5 cellular contexts compared by ENCODE assay signal in the genomic region with DNA sequence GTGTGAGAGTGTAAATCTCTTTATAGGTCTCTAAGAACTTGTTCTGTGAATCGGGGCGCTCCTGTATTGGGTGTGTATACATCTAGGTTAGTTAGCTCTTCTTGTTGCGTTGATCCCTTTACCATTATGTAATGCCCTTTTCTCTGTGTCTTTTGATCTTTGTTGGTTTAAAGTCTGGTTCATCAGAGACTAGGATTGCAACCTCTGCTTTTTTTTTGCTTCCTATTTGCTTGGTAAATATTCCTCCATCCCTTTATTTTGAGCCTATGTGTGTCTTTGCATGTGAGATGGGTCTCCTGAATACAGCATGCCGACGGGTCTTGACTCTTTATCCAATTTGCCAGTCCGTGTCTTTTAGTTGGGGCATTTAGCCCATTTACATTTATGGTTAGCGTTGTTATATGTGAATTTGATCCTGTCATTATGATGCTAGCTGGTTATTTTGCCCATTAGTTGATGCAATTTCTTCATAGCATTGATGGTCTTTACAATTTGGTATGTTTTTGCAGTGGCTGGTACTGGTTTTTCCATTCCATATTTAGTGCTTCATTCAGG.
A peak's percentile ranks its signal among the peaks of the same experiment; 100 is the strongest.
DNase-seq lines count a peak whose midpoint lies in the region; ATAC-seq, FAIRE-seq and TF ChIP-seq lines count a peak whose summit lies in the region.
"Not testable (repeated sequence)": the region's sequence is repeated elsewhere in the genome, so short reads cannot be mapped to it uniquely, and the experiment has no call there.

No MANE protein-coding gene starts in this region.

- peak overlapping the region; percentile 30 for H3K27ac Mint-ChIP-seq in Caco-2 (ENCODE audit: unreplicated experiment)
- H3K27ac Mint-ChIP-seq in activated T-helper 17 cell treated with anti-CD3 and anti-CD28 coated beads, Interleukin-2, amount 50 U/mL, for 72 hours: peak overlapping the region; percentile 78
- peak overlapping the region; percentile 86 for H3K27ac Mint-ChIP-seq in stimulated activated effector memory CD8-positive, alpha-beta T cell treated with anti-CD3 and anti-CD28 coated beads, Interleukin-12 subunit alpha, Interleukin-12 subunit beta, amount 100 ng/mL, for 72 hours

- not testable (repeated sequence) for H3K36me3 ChIP-seq in Caco-2 (ENCODE audit: control insufficient read depth, insufficient read depth, low read length); HepG2 (replicated peaks in 1 of 2; ENCODE audit: control insufficient read depth in 1 of 2, insufficient read depth in 2 of 2, low read length in 2 of 2)

- not testable (repeated sequence) for H3K4me1 ChIP-seq in Caco-2
- peaks cover 18% of the 10 kb centered on the region for H3K4me1 ChIP-seq in HepG2 (ENCODE audit: insufficient read depth, low read length)

- H3K4me3 ChIP-seq in Caco-2 (ENCODE audit: low read depth, low read length); HepG2 (replicated peaks in 1 of 3; ENCODE audit: insufficient read depth in 1 of 3, low read depth in 2 of 3, low read length in 3 of 3): not testable (repeated sequence)

- DNase-seq in Caco-2: peak in 1 of 2 experiments; percentile 17
- peak; percentile 47 for DNase-seq in DMS53 treated with DMSO at 0.1 percent for 48 hours (lab: John Stamatoyannopoulos, UW; ENCODE audit: unreplicated experiment)
- DNase-seq in HepG2 (ENCODE audit: low spot score): peak; percentile 88
- DNase-seq in stimulated activated effector memory CD8-positive, alpha-beta T cell treated with anti-CD3 and anti-CD28 coated beads, Interleukin-12 subunit alpha, Interleukin-12 subunit beta, amount 100 ng/mL, for 72 hours (ENCODE audit: low spot score in 2 of 2): not testable (repeated sequence)

- ATAC-seq in activated T-helper 17 cell treated with anti-CD3 and anti-CD28 coated beads, Interleukin-2, amount 50 U/mL, for 72 hours (replicated peaks); HepG2; stimulated activated effector memory CD8-positive, alpha-beta T cell treated with anti-CD3 and anti-CD28 coated beads, Interleukin-12 subunit alpha, Interleukin-12 subunit beta, amount 100 ng/mL, for 72 hours: not testable (repeated sequence)

- H3K79me2 ChIP-seq in HepG2 (ENCODE audit: insufficient read depth, low read length): not testable (repeated sequence)

- in situ Hi-C loops in HepG2 (cut with HindIII; ENCODE audit: extremely low pct_ligation_motif_present, low pct_unique_long_range_greater_than_20kb): not testable (repeated sequence)

- H3K9ac ChIP-seq in HepG2 (ENCODE audit: insufficient read depth, low read depth, low read length): not testable (repeated sequence)

- H3K27me3 Mint-ChIP-seq in Caco-2 (ENCODE audit: insufficient read depth, unreplicated experiment); activated T-helper 17 cell treated with anti-CD3 and anti-CD28 coated beads, Interleukin-2, amount 50 U/mL, for 72 hours: not testable (repeated sequence)

- peaks cover 10% of the 10 kb centered on the region for H3K4me1 Mint-ChIP-seq in Caco-2 (ENCODE audit: low read depth, unreplicated experiment)
- peaks cover 13% of the 10 kb centered on the region for H3K4me1 Mint-ChIP-seq in activated T-helper 17 cell treated with anti-CD3 and anti-CD28 coated beads, Interleukin-2, amount 50 U/mL, for 72 hours
- H3K4me1 Mint-ChIP-seq in stimulated activated effector memory CD8-positive, alpha-beta T cell treated with anti-CD3 and anti-CD28 coated beads, Interleukin-12 subunit alpha, Interleukin-12 subunit beta, amount 100 ng/mL, for 72 hours: peaks cover 16% of the 10 kb centered on the region

- H3K4me3 Mint-ChIP-seq in Caco-2 (ENCODE audit: unreplicated experiment); stimulated activated effector memory CD8-positive, alpha-beta T cell treated with anti-CD3 and anti-CD28 coated beads, Interleukin-12 subunit alpha, Interleukin-12 subunit beta, amount 100 ng/mL, for 72 hours: not testable (repeated sequence)
- peak overlapping the region; percentile 19 for H3K4me3 Mint-ChIP-seq in activated T-helper 17 cell treated with anti-CD3 and anti-CD28 coated beads, Interleukin-2, amount 50 U/mL, for 72 hours

- H4K20me1 ChIP-seq in HepG2 (ENCODE audit: insufficient read depth, low read length): not testable (repeated sequence)

- not testable (repeated sequence) for H3K9me3 ChIP-seq in Caco-2; HepG2 (ENCODE audit: low read length)

- intact Hi-C loops in Caco-2 (cut with micrococcal nuclease; ENCODE audit: unreplicated experiment); HepG2 (cut with micrococcal nuclease; ENCODE audit: unreplicated experiment): not testable (repeated sequence)

- H3K4me2 ChIP-seq in HepG2 (ENCODE audit: low read depth, low read length): 0 out of 2 replicates have a peak overlapping the region, but pooled peaks have one; percentile 5

- FAIRE-seq in HepG2 (lab: Jason Lieb, UNC): peak; percentile 48

- not testable (repeated sequence) for TF ChIP-seq CTCF in Caco-2 (IDR thresholded peaks at IDR 0.05; ENCODE audit: insufficient read depth in 1 of 2, low read depth in 1 of 2, low read length in 1 of 2, severe bottlenecking in 1 of 2, unreplicated experiment in 1 of 2); HepG2 (CRISPR knock-in tag; IDR thresholded peaks at IDR 0.05)

- CTCF ChIA-PET in Caco-2 (lab: Charles Lee); HepG2 (lab: Yijun Ruan, JAX; ENCODE audit: low intra/inter-chr PET ratio, low total read pairs): not testable (repeated sequence)

- BruUV-seq in Caco-2 (replicated peaks; lab: Mats Ljungman, UMichigan); HepG2 (replicated peaks; lab: Mats Ljungman, UMichigan): not testable (repeated sequence)

- not testable (repeated sequence) for H2AFZ ChIP-seq in HepG2 (ENCODE audit: low read length)

- H3K9me3 Mint-ChIP-seq in Caco-2 (ENCODE audit: unreplicated experiment): peaks cover 19% of the 10 kb centered on the region
- H3K9me3 Mint-ChIP-seq in activated T-helper 17 cell treated with anti-CD3 and anti-CD28 coated beads, Interleukin-2, amount 50 U/mL, for 72 hours: not testable (repeated sequence)
- H3K9me3 Mint-ChIP-seq in stimulated activated effector memory CD8-positive, alpha-beta T cell treated with anti-CD3 and anti-CD28 coated beads, Interleukin-12 subunit alpha, Interleukin-12 subunit beta, amount 100 ng/mL, for 72 hours: peaks cover 12% of the 10 kb centered on the region

- H3K36me3 Mint-ChIP-seq in Caco-2 (ENCODE audit: insufficient read depth, unreplicated experiment): not testable (repeated sequence)
- peaks cover 80% of the 10 kb centered on the region for H3K36me3 Mint-ChIP-seq in activated T-helper 17 cell treated with anti-CD3 and anti-CD28 coated beads, Interleukin-2, amount 50 U/mL, for 72 hours (ENCODE audit: low read depth)
- H3K36me3 Mint-ChIP-seq in stimulated activated effector memory CD8-positive, alpha-beta T cell treated with anti-CD3 and anti-CD28 coated beads, Interleukin-12 subunit alpha, Interleukin-12 subunit beta, amount 100 ng/mL, for 72 hours: peaks cover 44% of the 10 kb centered on the region

- H3K27me3 ChIP-seq in Caco-2 (replicated peaks; ENCODE audit: control insufficient read depth, insufficient read depth, low read length); HepG2 (ENCODE audit: control insufficient read depth in 1 of 2, insufficient read depth in 2 of 2, low read length in 2 of 2): not testable (repeated sequence)

- POLR2A ChIA-PET in Caco-2 (lab: Charles Lee): not testable (repeated sequence)
- POLR2A ChIA-PET in HepG2 (lab: Yijun Ruan, JAX): interaction anchor here (1.1 kb wide), 1 partner anchor 305 kb away, joined by 3 read pairs; no protein-coding TSS in a partner anchor

- TF ChIP-seq POLR2A in HepG2 (IDR thresholded peaks at IDR 0.05; ENCODE audit: insufficient read depth in 1 of 2, low read depth in 2 of 2, low read length in 2 of 2): not testable (repeated sequence)

- TF ChIP-seq EP300 in HepG2 (IDR thresholded peaks at IDR 0.05; ENCODE audit: low read depth in 2 of 2, low read length in 2 of 2) (peak in 1 of 2 experiments; percentile 83; a peak in 2 of 4 replicates), HepG2 (CRISPR knock-in tag; IDR thresholded peaks at IDR 0.05; ENCODE audit: borderline replicate concordance) (0 out of 2 replicates have a peak, but pooled peaks have one; percentile 26)

- TF ChIP-seq RAD21 in HepG2 (CRISPR knock-in tag; IDR thresholded peaks at IDR 0.05): not testable (repeated sequence)

- H3K27ac ChIP-seq in HepG2 (ENCODE audit: extremely low read length, insufficient read depth, low read length): not testable (repeated sequence)

- 24% methylated on average over 7 of the region's 7 CpGs for WGBS in HepG2 (ENCODE audit: low lambda C conversion rate)

TF ChIP-seq in HepG2, 621 proteins besides CTCF, POLR2A, EP300 and RAD21 (continues in another document):
- TF ChIP-seq NONO (IDR thresholded peaks at IDR 0.05): not testable (repeated sequence)
- TF ChIP-seq NONO (CRISPR knock-in tag; conservative IDR thresholded peaks at IDR 0.05) (0 out of 2 replicates have a peak, but pooled peaks have one; percentile 53), ELF3 (CRISPR knock-in tag; IDR thresholded peaks at IDR 0.05) (peak; percentile 85), SMYD3 (CRISPR knock-in tag; IDR thresholded peaks at IDR 0.05) (0 out of 2 replicates have a peak, but pooled peaks have one; percentile 36), ZNF792 (CRISPR knock-in tag; IDR thresholded peaks at IDR 0.05) (peak; percentile 75; the same call in 1 of the 2 replicates), RXRB (CRISPR knock-in tag; IDR thresholded peaks at IDR 0.05; ENCODE audit: borderline replicate concordance) (peak; percentile 83), SOX5 (CRISPR knock-in tag; IDR thresholded peaks at IDR 0.05; ENCODE audit: borderline replicate concordance) (peak; percentile 88; the same call in 1 of the 2 replicates), REPIN1 (CRISPR knock-in tag; IDR thresholded peaks at IDR 0.05; ENCODE audit: borderline replicate concordance, low read depth) (peak; percentile 40; the same call in 1 of the 2 replicates), SOX13 (IDR thresholded peaks at IDR 0.05) (0 out of 2 replicates have a peak, but pooled peaks have one; percentile 30), SOX13 (CRISPR knock-in tag; conservative IDR thresholded peaks at IDR 0.05 in 1 of 2, IDR thresholded peaks at IDR 0.05 in 1 of 2) (peak in 1 of 2 experiments; percentile 91; a peak in 2 of 4 replicates), BCL6 (CRISPR knock-in tag; IDR thresholded peaks at IDR 0.05) (peak; percentile 82; the same call in 1 of the 2 replicates)
- TF ChIP-seq, protein P1, sequence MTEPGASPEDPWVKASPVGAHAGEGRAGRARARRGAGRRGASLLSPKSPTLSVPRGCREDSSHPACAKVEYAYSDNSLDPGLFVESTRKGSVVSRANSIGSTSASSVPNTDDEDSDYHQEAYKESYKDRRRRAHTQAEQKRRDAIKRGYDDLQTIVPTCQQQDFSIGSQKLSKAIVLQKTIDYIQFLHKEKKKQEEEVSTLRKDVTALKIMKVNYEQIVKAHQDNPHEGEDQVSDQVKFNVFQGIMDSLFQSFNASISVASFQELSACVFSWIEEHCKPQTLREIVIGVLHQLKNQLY (CRISPR knock-in tag; IDR thresholded peaks at IDR 0.05): peak; percentile 51; the same call in 1 of the 2 replicates

Comparison
In these comparisons a context has a peak if more than half of its experiments do, and no peak if none do; other contexts are left out.
1. H3K27ac Mint-ChIP-seq: peak in every context shown above with its lines; median percentile 86 in stimulated activated effector memory CD8-positive, alpha-beta T cell treated with anti-CD3 and anti-CD28 coated beads, Interleukin-12 subunit alpha, Interleukin-12 subunit beta, amount 100 ng/mL, for 72 hours; 78 in activated T-helper 17 cell treated with anti-CD3 and anti-CD28 coated beads, Interleukin-2, amount 50 U/mL, for 72 hours; 30 in Caco-2.